In genomic region chr5:121949885-121950284, GRCh38 we compare ENCODE assay signal across 1 cellular context.
A peak's percentile ranks its signal among the peaks of the same experiment; 100 is the strongest.
TF ChIP-seq lines count a peak whose summit lies in the region.

No MANE protein-coding gene starts in this region.

TF ChIP-seq in H1, 55 proteins besides CTCF, POLR2A, EP300 and RAD21:
- TF ChIP-seq SUZ12 (IDR thresholded peaks at IDR 0.05; ENCODE audit: low read length) (no peak), CEBPB (IDR thresholded peaks at IDR 0.05; ENCODE audit: low read depth, low read length) (peak; percentile 73)
